ENCODE assay signal across 9 cellular contexts in the genomic region with DNA sequence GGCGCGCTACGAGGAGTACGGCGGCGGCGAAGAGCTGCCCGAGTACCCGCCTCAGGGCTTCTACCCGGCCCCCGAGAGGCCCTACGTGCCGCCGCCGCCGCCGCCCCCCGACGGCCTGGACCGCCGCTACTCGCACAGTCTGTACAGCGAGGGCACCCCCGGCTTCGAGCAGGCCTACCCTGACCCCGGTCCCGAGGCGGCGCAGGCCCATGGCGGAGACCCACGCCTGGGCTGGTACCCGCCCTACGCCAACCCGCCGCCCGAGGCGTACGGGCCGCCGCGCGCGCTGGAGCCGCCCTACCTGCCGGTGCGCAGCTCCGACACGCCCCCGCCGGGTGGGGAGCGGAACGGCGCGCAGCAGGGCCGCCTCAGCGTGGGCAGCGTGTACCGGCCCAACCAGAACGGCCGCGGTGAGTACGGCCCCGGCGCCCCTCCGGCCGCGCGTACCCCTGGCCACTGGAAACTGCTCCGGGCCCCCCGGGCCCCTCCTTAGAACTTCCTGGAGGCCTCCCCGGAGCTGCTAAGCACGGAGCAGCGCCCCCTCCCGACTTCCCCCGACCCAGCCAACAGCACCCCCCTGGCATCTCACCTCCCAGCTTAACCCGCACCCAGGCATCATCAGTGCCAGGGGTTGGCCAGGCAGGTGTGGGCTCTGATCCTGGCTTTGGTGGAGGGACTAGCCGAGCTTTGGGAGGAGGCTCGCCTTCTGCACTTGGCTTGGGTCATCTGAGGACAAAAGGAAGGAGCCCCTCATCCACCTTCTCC. TPM values are rescaled to one million over a fixed set of nuclear protein-coding genes. Genes with fewer than 3 reads are reported as not detected.
DNase-seq lines count a peak whose midpoint lies in the region; ATAC-seq and TF ChIP-seq lines count a peak whose summit lies in the region.
"Had no signal": no experiment of that assay in that cellular context is flagged by ENCODE, and none has a peak within 500 bp of the region (broad histone marks: within the 10 kb centered on the region; RNA-seq: fewer than 3 reads in every experiment).

No MANE protein-coding gene starts in this region.

- H2AFZ ChIP-seq in neural cell (ENCODE audit: low read depth, low read length) = no peak overlapping the region

- WGBS in esophagus squamous epithelium, 2 donors = 0 to 21% methylated on average over 2 to 4 of the region's 78 CpGs

- H3K27ac Mint-ChIP-seq in stimulated activated naive CD8-positive, alpha-beta T cell treated with anti-CD3 and anti-CD28 coated beads, Interleukin-15, amount 100 ng/mL, for 72 hours = peak overlapping the region in 1 of 2 donors; percentile 75

- peaks cover 53 to 89% (median 62%) of the 10 kb centered on the region in 3 donors for H3K4me1 ChIP-seq in esophagus squamous epithelium

- peak overlapping the region; percentile 76 to 85 for H3K4me3 Mint-ChIP-seq in stimulated activated naive CD8-positive, alpha-beta T cell treated with anti-CD3 and anti-CD28 coated beads, Interleukin-15, amount 100 ng/mL, for 72 hours

- H3K9me2 ChIP-seq in neural cell (ENCODE audit: insufficient read depth, low read length) = no peaks in the 10 kb centered on the region

- no peak for TF ChIP-seq RAD21 in neural cell (conservative IDR thresholded peaks at IDR 0.05)

- DNase-seq in NCI-H2081 (lab: John Stamatoyannopoulos, UW) = peak; percentile 52 to 69
- no peak for DNase-seq in NCI-H2081 treated with DMSO at 0.1 percent for 48 hours (lab: John Stamatoyannopoulos, UW)
- peak; percentile 46 for DNase-seq in NCI-H526 treated with DMSO at 0.1 percent for 48 hours (lab: John Stamatoyannopoulos, UW)
- DNase-seq in activated T-cell treated with anti-CD3 and anti-CD28 coated beads for 48 hours (ENCODE audit: low read depth) = peak; percentile 77
- DNase-seq in esophagus squamous epithelium (lab: John Stamatoyannopoulos, UW) = no peak
- peak; percentile 80 to 87 for DNase-seq in stimulated activated naive CD8-positive, alpha-beta T cell treated with anti-CD3 and anti-CD28 coated beads, Interleukin-15, amount 100 ng/mL, for 72 hours
- DNase-seq: DND-41 had no signal

- H3K27me3 Mint-ChIP-seq in stimulated activated naive CD8-positive, alpha-beta T cell treated with anti-CD3 and anti-CD28 coated beads, Interleukin-15, amount 100 ng/mL, for 72 hours = peaks cover 6% of the 10 kb centered on the region

- no peak for TF ChIP-seq EP300 in neural cell (conservative IDR thresholded peaks at IDR 0.05; ENCODE audit: poor library complexity, severe bottlenecking)

- H3K9me3 Mint-ChIP-seq in stimulated activated naive CD8-positive, alpha-beta T cell treated with anti-CD3 and anti-CD28 coated beads, Interleukin-15, amount 100 ng/mL, for 72 hours = no peaks in the 10 kb centered on the region

- H3K27me3 ChIP-seq in esophagus squamous epithelium (peaks cover 0 to 25% (median 0%) of the 10 kb centered on the region in 4 donors), neural cell (ENCODE audit: insufficient read depth, low read depth, low read length) (peaks cover 29% of the 10 kb centered on the region)

- H3K79me2 ChIP-seq in neural cell (replicated peaks; ENCODE audit: insufficient read depth, low read length) = no peaks in the 10 kb centered on the region

- H3K4me3 ChIP-seq in esophagus squamous epithelium (peak overlapping the region; percentile 50 to 71 (median 62)), neural cell (ENCODE audit: low read length) (peak overlapping the region; percentile 21)

- no peaks in the 10 kb centered on the region for H3F3A ChIP-seq in neural cell (ENCODE audit: insufficient read depth, low read length, poor library complexity, severe bottlenecking)

- H4K20me1 ChIP-seq in neural cell (ENCODE audit: insufficient read depth) = no peaks in the 10 kb centered on the region

- H3K27ac ChIP-seq in esophagus squamous epithelium = peak overlapping the region; percentile 75 to 90 (median 87)
- no peak overlapping the region for H3K27ac ChIP-seq in neural cell (ENCODE audit: low read length)

- TF ChIP-seq CTCF in esophagus squamous epithelium (IDR thresholded peaks at IDR 0.05) (peak; percentile 35 to 46 (median 40)), neural cell (IDR thresholded peaks at IDR 0.05; ENCODE audit: poor library complexity, severe bottlenecking) (peak; percentile 42)

- peak in 1 of 4 donors; percentile 45 for TF ChIP-seq POLR2A in esophagus squamous epithelium (IDR thresholded peaks at IDR 0.05)

- intact Hi-C loops in esophagus squamous epithelium (cut with DNase I) = no loop called here

- H3K9me3 ChIP-seq in esophagus squamous epithelium (no peaks in the 10 kb centered on the region), neural cell (ENCODE audit: low read length) (no peaks in the 10 kb centered on the region)

- H3K9ac ChIP-seq in neural cell (ENCODE audit: low read length) = no peak overlapping the region

- peaks cover 64% of the 10 kb centered on the region for H3K4me1 Mint-ChIP-seq in stimulated activated naive CD8-positive, alpha-beta T cell treated with anti-CD3 and anti-CD28 coated beads, Interleukin-15, amount 100 ng/mL, for 72 hours

- no peak overlapping the region for H3K4me2 ChIP-seq in neural cell (ENCODE audit: low read length)

- peak; percentile 88 for ATAC-seq in stimulated activated naive CD8-positive, alpha-beta T cell treated with anti-CD3 and anti-CD28 coated beads, Interleukin-15, amount 100 ng/mL, for 72 hours
- ATAC-seq in GM19452 (IDR thresholded peaks at IDR 0.05; ENCODE audit: unreplicated experiment) = no peak

- H3K36me3 ChIP-seq in esophagus squamous epithelium = no peaks in the 10 kb centered on the region
- no peaks in the 10 kb centered on the region for H3K36me3 ChIP-seq in neural cell (ENCODE audit: insufficient read depth, low read length)

TF ChIP-seq in neural cell, 6 proteins besides CTCF, POLR2A, EP300 and RAD21:
- TF ChIP-seq, protein P1, sequence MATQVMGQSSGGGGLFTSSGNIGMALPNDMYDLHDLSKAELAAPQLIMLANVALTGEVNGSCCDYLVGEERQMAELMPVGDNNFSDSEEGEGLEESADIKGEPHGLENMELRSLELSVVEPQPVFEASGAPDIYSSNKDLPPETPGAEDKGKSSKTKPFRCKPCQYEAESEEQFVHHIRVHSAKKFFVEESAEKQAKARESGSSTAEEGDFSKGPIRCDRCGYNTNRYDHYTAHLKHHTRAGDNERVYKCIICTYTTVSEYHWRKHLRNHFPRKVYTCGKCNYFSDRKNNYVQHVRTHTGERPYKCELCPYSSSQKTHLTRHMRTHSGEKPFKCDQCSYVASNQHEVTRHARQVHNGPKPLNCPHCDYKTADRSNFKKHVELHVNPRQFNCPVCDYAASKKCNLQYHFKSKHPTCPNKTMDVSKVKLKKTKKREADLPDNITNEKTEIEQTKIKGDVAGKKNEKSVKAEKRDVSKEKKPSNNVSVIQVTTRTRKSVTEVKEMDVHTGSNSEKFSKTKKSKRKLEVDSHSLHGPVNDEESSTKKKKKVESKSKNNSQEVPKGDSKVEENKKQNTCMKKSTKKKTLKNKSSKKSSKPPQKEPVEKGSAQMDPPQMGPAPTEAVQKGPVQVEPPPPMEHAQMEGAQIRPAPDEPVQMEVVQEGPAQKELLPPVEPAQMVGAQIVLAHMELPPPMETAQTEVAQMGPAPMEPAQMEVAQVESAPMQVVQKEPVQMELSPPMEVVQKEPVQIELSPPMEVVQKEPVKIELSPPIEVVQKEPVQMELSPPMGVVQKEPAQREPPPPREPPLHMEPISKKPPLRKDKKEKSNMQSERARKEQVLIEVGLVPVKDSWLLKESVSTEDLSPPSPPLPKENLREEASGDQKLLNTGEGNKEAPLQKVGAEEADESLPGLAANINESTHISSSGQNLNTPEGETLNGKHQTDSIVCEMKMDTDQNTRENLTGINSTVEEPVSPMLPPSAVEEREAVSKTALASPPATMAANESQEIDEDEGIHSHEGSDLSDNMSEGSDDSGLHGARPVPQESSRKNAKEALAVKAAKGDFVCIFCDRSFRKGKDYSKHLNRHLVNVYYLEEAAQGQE (IDR thresholded peaks at IDR 0.05; ENCODE audit: borderline replicate concordance) = no peak
- TF ChIP-seq MXI1 (conservative IDR thresholded peaks at IDR 0.05; ENCODE audit: poor library complexity, severe bottlenecking) = no peak
- no peak for TF ChIP-seq SMC3 (conservative IDR thresholded peaks at IDR 0.05; ENCODE audit: poor library complexity)
- no peak for TF ChIP-seq TAF1 (IDR thresholded peaks at IDR 0.05; ENCODE audit: low read depth)
- no peak for TF ChIP-seq EZH2 (IDR thresholded peaks at IDR 0.05; ENCODE audit: borderline replicate concordance, insufficient read depth, low read length, poor library complexity, severe bottlenecking)

RNA-seq across cellular contexts. Expression of a gene that starts 1.4 kb away (rescaled TPM):
- 1 to 10 TPM; 4.3 to 7.7 (median 6.3) TPM for total RNA-seq in esophagus squamous epithelium
- 1.9 and 2.1 TPM in 2 replicates for polyA plus RNA-seq in neural cell
- 1.7 and 2.2 TPM in 2 replicates for polyA minus RNA-seq in neural cell

RNA-seq across cellular contexts. Expression of a gene that starts 54.3 kb away (rescaled TPM):
- not detected for total RNA-seq in esophagus squamous epithelium
- polyA plus RNA-seq in neural cell = not detected in 2 replicates
- not detected in 2 replicates for polyA minus RNA-seq in neural cell

Comparison
In these comparisons a context has a peak if more than half of its experiments do, and no peak if none do; other contexts are left out.
1. DNase-seq: peak in NCI-H2081 (2 of 2), NCI-H526 treated with DMSO at 0.1 percent for 48 hours (single experiment), activated T-cell treated with anti-CD3 and anti-CD28 coated beads for 48 hours (single experiment) and stimulated activated naive CD8-positive, alpha-beta T cell treated with anti-CD3 and anti-CD28 coated beads, Interleukin-15, amount 100 ng/mL, for 72 hours (2 of 2); none in NCI-H2081 treated with DMSO at 0.1 percent for 48 hours (single experiment) and esophagus squamous epithelium (single experiment).